In the genomic region with DNA sequence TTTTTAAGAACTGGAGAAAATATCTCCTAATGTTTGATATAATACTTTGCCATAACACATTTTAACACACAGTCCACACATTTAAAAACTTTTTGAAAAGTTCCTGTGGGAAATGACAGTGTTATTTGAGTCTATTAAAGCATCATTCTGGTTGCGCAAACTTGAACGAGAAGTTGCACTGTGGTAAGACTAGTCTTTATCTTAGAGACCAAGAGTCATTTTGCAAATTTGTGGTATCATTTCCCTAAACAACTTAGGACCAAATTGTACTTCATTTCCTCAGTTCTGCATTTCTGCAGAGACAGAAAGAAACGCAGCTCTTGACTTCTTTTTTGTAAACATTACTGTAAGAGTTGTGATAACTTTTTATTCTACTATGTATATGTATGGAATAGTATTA, we compare ENCODE assay signal across 12 cellular contexts. TPM values are rescaled to one million over a fixed set of nuclear protein-coding genes. Genes with fewer than 3 reads are reported as not detected.
A peak's percentile ranks its signal among the peaks of the same experiment; 100 is the strongest.
DNase-seq lines count a peak whose midpoint lies in the region; ATAC-seq and TF ChIP-seq lines count a peak whose summit lies in the region.
"Had no signal": no experiment of that assay in that cellular context is flagged by ENCODE, and none has a peak within 500 bp of the region (broad histone marks: within the 10 kb centered on the region; RNA-seq: fewer than 3 reads in every experiment).

A gene with protein sequence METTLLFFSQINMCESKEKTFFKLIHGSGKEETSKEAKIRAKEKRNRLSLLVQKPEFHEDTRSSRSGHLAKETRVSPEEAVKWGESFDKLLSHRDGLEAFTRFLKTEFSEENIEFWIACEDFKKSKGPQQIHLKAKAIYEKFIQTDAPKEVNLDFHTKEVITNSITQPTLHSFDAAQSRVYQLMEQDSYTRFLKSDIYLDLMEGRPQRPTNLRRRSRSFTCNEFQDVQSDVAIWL (plus strand): TSS at position 282 of the 400 bp plus-strand sequence. CDS start 176 bp downstream, outside the sequence.

- peak; percentile 87 for ATAC-seq in GM21576 (IDR thresholded peaks at IDR 0.05; ENCODE audit: unreplicated experiment)
- no peak for ATAC-seq in CD8-positive, alpha-beta T cell

- CTCF ChIA-PET in CD8-positive, alpha-beta T cell (lab: Charles Lee): no interaction called here

- no peaks in the 10 kb centered on the region for H3K4me1 Mint-ChIP-seq in CD8-positive, alpha-beta T cell (ENCODE audit: low read depth)
- H3K4me1 Mint-ChIP-seq: IgD-negative memory B cell had no signal

- peaks cover 4% of the 10 kb centered on the region; the same call in 1 of the 2 replicates for H3K36me3 ChIP-seq in DOHH2 (ENCODE audit: control insufficient read depth, low read length)
- no peaks in the 10 kb centered on the region for H3K36me3 ChIP-seq in Karpas-422 (ENCODE audit: insufficient read depth, low read length)
- no peaks in the 10 kb centered on the region for H3K36me3 ChIP-seq in ascending aorta
- no peaks in the 10 kb centered on the region for H3K36me3 ChIP-seq in CD8-positive, alpha-beta T cell (ENCODE audit: insufficient read depth, low read length)
- H3K36me3 ChIP-seq: pancreas had no signal

- H2AFZ ChIP-seq in Karpas-422 (ENCODE audit: low read length): no peak within 1 kb of the TSS

- H3K9me3 ChIP-seq in DOHH2 (ENCODE audit: control insufficient read depth, insufficient read depth, low read length) (no peaks in the 10 kb centered on the region), Karpas-422 (ENCODE audit: low read length) (no peaks in the 10 kb centered on the region), ascending aorta (no peaks in the 10 kb centered on the region)
- H3K9me3 ChIP-seq in CD8-positive, alpha-beta T cell (ENCODE audit: low read length): no peaks in the 10 kb centered on the region
- H3K9me3 ChIP-seq: Caco-2, pancreas had no signal

- intact Hi-C loops in ascending aorta (cut with DNase I): no loop called here
- intact Hi-C loops in CD8-positive, alpha-beta T cell (cut with DNase I, micrococcal nuclease): no loop called here

- H3K27me3 ChIP-seq in DOHH2 (ENCODE audit: control insufficient read depth, low read length) (no peaks in the 10 kb centered on the region), Karpas-422 (ENCODE audit: low read length) (no peaks in the 10 kb centered on the region), ascending aorta (no peaks in the 10 kb centered on the region)
- no peaks in the 10 kb centered on the region for H3K27me3 ChIP-seq in CD8-positive, alpha-beta T cell (ENCODE audit: insufficient read depth, low read length)
- H3K27me3 ChIP-seq: pancreas had no signal

- POLR2A ChIA-PET in CD8-positive, alpha-beta T cell (lab: Charles Lee): no interaction called here

- H3K27ac Mint-ChIP-seq in CD8-positive, alpha-beta T cell: no peak within 1 kb of the TSS
- H3K27ac Mint-ChIP-seq: IgD-negative memory B cell had no signal

- TF ChIP-seq CTCF in DOHH2 (IDR thresholded peaks at IDR 0.05; ENCODE audit: low read depth, low read length, poor library complexity, severe bottlenecking) (no peak), ascending aorta (IDR thresholded peaks at IDR 0.05) (no peak)
- TF ChIP-seq CTCF in CD8-positive, alpha-beta T cell (IDR thresholded peaks at IDR 0.05): no peak

- peaks cover 2% of the 10 kb centered on the region for H3K9me3 Mint-ChIP-seq in CD8-positive, alpha-beta T cell

- H3K27me3 Mint-ChIP-seq in CD8-positive, alpha-beta T cell (ENCODE audit: low read depth): no peaks in the 10 kb centered on the region
- H3K27me3 Mint-ChIP-seq: IgD-negative memory B cell had no signal

- H3K27ac ChIP-seq in DOHH2 (ENCODE audit: low read depth, low read length): peak within 1 kb of the TSS; percentile 82
- peak within 1 kb of the TSS; percentile 99 for H3K27ac ChIP-seq in Karpas-422 (ENCODE audit: low read length)
- H3K27ac ChIP-seq in ascending aorta: no peak within 1 kb of the TSS
- no peak within 1 kb of the TSS for H3K27ac ChIP-seq in CD8-positive, alpha-beta T cell (ENCODE audit: low read depth, low read length)

- H4K20me1 ChIP-seq in DOHH2 (ENCODE audit: control insufficient read depth, insufficient read depth, low read depth, low read length): no peaks in the 10 kb centered on the region
- no peaks in the 10 kb centered on the region for H4K20me1 ChIP-seq in Karpas-422 (ENCODE audit: insufficient read depth, low read depth, low read length)

- peak within 1 kb of the TSS; percentile 60 for H3K4me2 ChIP-seq in DOHH2 (ENCODE audit: low read length)
- peak within 1 kb of the TSS; percentile 85 for H3K4me2 ChIP-seq in Karpas-422 (ENCODE audit: low read depth, low read length, poor library complexity, severe bottlenecking)

- H3K9me2 ChIP-seq in DOHH2 (replicated peaks; ENCODE audit: control insufficient read depth, low read length) (no peaks in the 10 kb centered on the region), Karpas-422 (replicated peaks; ENCODE audit: insufficient read depth, low read length) (no peaks in the 10 kb centered on the region)

- no peaks in the 10 kb centered on the region for H3K36me3 Mint-ChIP-seq in CD8-positive, alpha-beta T cell
- H3K36me3 Mint-ChIP-seq: IgD-negative memory B cell had no signal

- no peak within 1 kb of the TSS for H3K4me3 Mint-ChIP-seq in CD8-positive, alpha-beta T cell
- H3K4me3 Mint-ChIP-seq: IgD-negative memory B cell had no signal

- DNase-seq in Karpas-422 (peak; percentile 94), globus pallidus (ENCODE audit: low spot score) (peak; percentile 47), DMS53 (lab: John Stamatoyannopoulos, UW) (no peak), ascending aorta (ENCODE audit: low spot score in 2 of 2) (no peak), GM19238 (ENCODE audit: insufficient read length, low spot score) (no peak)
- DNase-seq in CD8-positive, alpha-beta T cell: no peak
- DNase-seq: Caco-2, pancreas had no signal

- peaks cover 12% of the 10 kb centered on the region for H3F3A ChIP-seq in DOHH2 (ENCODE audit: control insufficient read depth, insufficient read depth)

- peak within 1 kb of the TSS; percentile 62 for H3K4me3 ChIP-seq in DOHH2 (ENCODE audit: low read length)
- peak within 1 kb of the TSS; percentile 65 for H3K4me3 ChIP-seq in Karpas-422 (ENCODE audit: low read length)
- H3K4me3 ChIP-seq in ascending aorta: no peak within 1 kb of the TSS
- H3K4me3 ChIP-seq in CD8-positive, alpha-beta T cell (ENCODE audit: low read depth, low read length): no peak within 1 kb of the TSS
- H3K4me3 ChIP-seq: pancreas had no signal

- H3K4me1 ChIP-seq in DOHH2 (ENCODE audit: control insufficient read depth, low read length) (peaks cover 67% of the 10 kb centered on the region), Karpas-422 (ENCODE audit: low read length) (peaks cover 97% of the 10 kb centered on the region), ascending aorta (no peaks in the 10 kb centered on the region)
- H3K4me1 ChIP-seq in CD8-positive, alpha-beta T cell (ENCODE audit: insufficient read depth, low read length): no peaks in the 10 kb centered on the region
- H3K4me1 ChIP-seq: Caco-2, pancreas had no signal

- peaks cover 6% of the 10 kb centered on the region for H3K79me2 ChIP-seq in DOHH2 (ENCODE audit: control insufficient read depth, low read length)
- peaks cover 21% of the 10 kb centered on the region; the same call in 1 of the 2 replicates for H3K79me2 ChIP-seq in Karpas-422 (ENCODE audit: low read length)

- H3K9ac ChIP-seq in Karpas-422 (ENCODE audit: low read length): peak within 1 kb of the TSS; percentile 74

RNA-seq across cellular contexts. Expression of the gene that starts here (rescaled TPM):
- total RNA-seq in Karpas-422 (2014; rRNA removed; shearing (Covaris generic); ENCODE audit: low replicate concordance): 20.8 and 47.3 TPM in 2 replicates
- 3.0 TPM for total RNA-seq in ascending aorta
- total RNA-seq in CD8-positive, alpha-beta T cell: under 1 TPM in 1 of 2 experiments, not detected in 1; 0.24 TPM
- total RNA-seq: Caco-2, epithelial cell of proximal tubule had no signal

Comparison
In these comparisons a context has a peak if more than half of its experiments do, and no peak if none do; other contexts are left out.
1. H3K27ac ChIP-seq: peak in DOHH2 (single experiment) and Karpas-422 (single experiment); none in ascending aorta (0 of 2) and CD8-positive, alpha-beta T cell (single experiment).
2. H3K4me3 ChIP-seq: peak in DOHH2 (single experiment) and Karpas-422 (single experiment); none in ascending aorta (0 of 2) and CD8-positive, alpha-beta T cell (single experiment).
3. DNase-seq: peak in Karpas-422 (single experiment) and globus pallidus (single experiment); none in DMS53 (single experiment), ascending aorta (0 of 2), GM19238 (single experiment) and CD8-positive, alpha-beta T cell (0 of 7).